Comparison of ENCODE assay signal across 22 cellular contexts in genomic region chr5:33944543-33945132, GRCh38. TPM values are rescaled to one million over a fixed set of nuclear protein-coding genes. Genes with fewer than 3 reads are reported as not detected.
DNase-seq lines count a peak whose midpoint lies in the region; ATAC-seq and TF ChIP-seq lines count a peak whose summit lies in the region.
"Had no signal": no experiment of that assay in that cellular context is flagged by ENCODE, and none has a peak within 500 bp of the region (broad histone marks: within the 10 kb centered on the region; RNA-seq: fewer than 3 reads in every experiment).

No MANE protein-coding gene starts in this region.

- H4K8ac ChIP-seq in mesendoderm (ENCODE audit: low read depth, low read length): no peak overlapping the region

- H3K23ac ChIP-seq in mesendoderm (ENCODE audit: low read length): no peak overlapping the region

- H3K4ac ChIP-seq in mesendoderm (ENCODE audit: low read depth, low read length): no peak overlapping the region

- no peaks in the 10 kb centered on the region for H3K9me3 Mint-ChIP-seq in WTC11

- H3K36me3 Mint-ChIP-seq in WTC11: no peaks in the 10 kb centered on the region
- H3K36me3 Mint-ChIP-seq: CD8-positive, alpha-beta memory T cell had no signal

- no peak overlapping the region for H2BK5ac ChIP-seq in mesendoderm (ENCODE audit: low read length)

- H3K79me2 ChIP-seq in mesendoderm (ENCODE audit: control insufficient read depth, insufficient read depth, low read length): no peaks in the 10 kb centered on the region

- H3K36me3 ChIP-seq in mesendoderm (ENCODE audit: control insufficient read depth, insufficient read depth, low read length) (no peaks in the 10 kb centered on the region), uterus (no peaks in the 10 kb centered on the region)
- H3K36me3 ChIP-seq: HAP-1, SJSA1 had no signal

- TF ChIP-seq POLR2A in uterus (IDR thresholded peaks at IDR 0.05): no peak

- intact Hi-C loops in uterus (cut with DNase I; ENCODE audit: low total_unique reads): no loop called here

- H2BK15ac ChIP-seq in mesendoderm (replicated peaks; ENCODE audit: low read depth): no peak overlapping the region

- H3K9me3 ChIP-seq in uterus: no peaks in the 10 kb centered on the region
- H3K9me3 ChIP-seq: HAP-1, SJSA1 had no signal

- peaks cover 25% of the 10 kb centered on the region for H3K4me1 Mint-ChIP-seq in WTC11
- H3K4me1 Mint-ChIP-seq: CD8-positive, alpha-beta memory T cell had no signal

- no peak overlapping the region for H3K27ac Mint-ChIP-seq in WTC11
- H3K27ac Mint-ChIP-seq: CD8-positive, alpha-beta memory T cell had no signal

- H3K9ac ChIP-seq in mesendoderm (ENCODE audit: low read length): no peak overlapping the region
- H3K9ac ChIP-seq: KMS-11 had no signal

- peak; percentile 60 for DNase-seq in DMS153 (lab: John Stamatoyannopoulos, UW)
- peak; percentile 22 to 40 for DNase-seq in NCI-H1930 (lab: John Stamatoyannopoulos, UW)
- DNase-seq in WTC11 (ENCODE audit: low spot score): peak; percentile 21
- DNase-seq in mesendoderm: peak; percentile 66
- DNase-seq in activated CD4-positive, alpha-beta T cell treated with anti-CD3 and anti-CD28 coated beads, Interleukin-2, amount 50 U/mL, for 48 hours: no peak
- no peak for DNase-seq in uterus
- DNase-seq in HuH-7 (ENCODE audit: low spot score): no peak
- DNase-seq: CD8-positive, alpha-beta memory T cell; EL; GF-D8; NCI-H1105; NCI-H1694; NCI-H2081 treated with DMSO at 0.1 percent for 48 hours; NCI-H2171 treated with DMSO at 0.1 percent for 48 hours; NCI-H446 treated with DMSO at 0.1 percent for 48 hours; NCI-H526 treated with DMSO at 0.1 percent for 48 hours had no signal

- POLR2A ChIA-PET in WTC11 (lab: Charles Lee): no interaction called here

- no peaks in the 10 kb centered on the region for H3K79me1 ChIP-seq in mesendoderm (ENCODE audit: low read length)

- H4K5ac ChIP-seq in mesendoderm (ENCODE audit: low read length): no peak overlapping the region

- ATAC-seq in WTC11: peak; percentile 84
- no peak for ATAC-seq in GM21529 (IDR thresholded peaks at IDR 0.05; ENCODE audit: unreplicated experiment)

- H3K27me3 ChIP-seq in mesendoderm (ENCODE audit: insufficient read depth, low read length, poor library complexity): no peaks in the 10 kb centered on the region
- H3K27me3 ChIP-seq in uterus: no peaks in the 10 kb centered on the region
- H3K27me3 ChIP-seq: SJSA1 had no signal

- WGBS in mesendoderm (ENCODE audit: extremely low coverage, insufficient coverage, low lambda C conversion rate): no CpG with 5 or more reads among the region's 12 CpGs

- no peak overlapping the region for H2BK120ac ChIP-seq in mesendoderm (ENCODE audit: low read depth, low read length)

- H3K18ac ChIP-seq in mesendoderm (ENCODE audit: low read length): no peak overlapping the region

- no peak for TF ChIP-seq CTCF in WTC11 (IDR thresholded peaks at IDR 0.05)
- no peak for TF ChIP-seq CTCF in uterus (IDR thresholded peaks at IDR 0.05)

- no peak overlapping the region for H2AK5ac ChIP-seq in mesendoderm (ENCODE audit: low read length)

- CTCF ChIA-PET in WTC11 (lab: Charles Lee): interaction anchor here (0.7 to 3.0 kb wide), 6 partner anchors 9 to 626 kb away, joined by 3 to 11 read pairs (median 4); partner anchors contain the start of gene RXFP3

- no peaks in the 10 kb centered on the region for H3K27me3 Mint-ChIP-seq in WTC11 (ENCODE audit: low read depth)

- no peak overlapping the region for H3K4me2 ChIP-seq in mesendoderm (ENCODE audit: low read length)
- H3K4me2 ChIP-seq: KMS-11 had no signal

- H3K4me3 Mint-ChIP-seq in WTC11: no peak overlapping the region
- H3K4me3 Mint-ChIP-seq: CD8-positive, alpha-beta memory T cell had no signal

- H3K4me1 ChIP-seq in mesendoderm (ENCODE audit: control insufficient read depth, low read depth, low read length) (no peaks in the 10 kb centered on the region), uterus (no peaks in the 10 kb centered on the region)
- H3K4me1 ChIP-seq: HAP-1, SJSA1 had no signal

- H3K56ac ChIP-seq in mesendoderm (ENCODE audit: low read length): no peak overlapping the region

- H3K27ac ChIP-seq in mesendoderm (ENCODE audit: low read depth, low read length) (no peak overlapping the region), uterus (no peak overlapping the region)
- H3K27ac ChIP-seq: C4-2B, KMS-11, SJSA1 had no signal

- H3K4me3 ChIP-seq in mesendoderm (ENCODE audit: low read length) (no peak overlapping the region), uterus (no peak overlapping the region)
- H3K4me3 ChIP-seq: HAP-1, SJSA1 had no signal

TF ChIP-seq in WTC11, 78 proteins besides CTCF, POLR2A, EP300 and RAD21:
- TF ChIP-seq ZNF219 (CRISPR knock-in tag; IDR thresholded peaks at IDR 0.05; ENCODE audit: borderline replicate concordance) (no peak), ZNF121 (CRISPR knock-in tag; IDR thresholded peaks at IDR 0.05) (peak; percentile 47; the same call in 1 of the 2 replicates), ZNF532 (CRISPR knock-in tag; IDR thresholded peaks at IDR 0.05; ENCODE audit: borderline replicate concordance) (no peak)

RNA-seq across cellular contexts. Expression of gene RXFP3, which starts 8.5 kb away (rescaled TPM):
- total RNA-seq in WTC11 (2021) (0.09 to 0.41 TPM (median 0.22 TPM) in 3 replicates), uterus (not detected)
- 0.03 TPM for polyA plus RNA-seq in mesendoderm (2013, experiment 1 of 2)
- not detected for polyA plus RNA-seq in mesendoderm (2013, experiment 2 of 2)
- total RNA-seq: A172; CD8-positive, alpha-beta memory T cell; SJSA1 had no signal
- polyA plus RNA-seq: CD8-positive, alpha-beta memory T cell had no signal

RNA-seq across cellular contexts. Expression of gene SLC45A2, which starts 39.9 kb away (rescaled TPM):
- total RNA-seq in WTC11 (2021): not detected in 3 replicates
- 0.03 TPM for polyA plus RNA-seq in mesendoderm (2013, experiment 1 of 2)
- polyA plus RNA-seq in mesendoderm (2013, experiment 2 of 2): not detected
- total RNA-seq in uterus: under 1 TPM in 1 of 4 donors, not detected in 3; 0.58 TPM
- total RNA-seq: A172; CD8-positive, alpha-beta memory T cell; SJSA1 had no signal
- polyA plus RNA-seq: CD8-positive, alpha-beta memory T cell had no signal

RNA-seq across cellular contexts. Expression of gene ADAMTS12, which starts 52.8 kb away (rescaled TPM):
- total RNA-seq in WTC11 (2021): 10.2 to 13.5 TPM (median 11.5 TPM) in 3 replicates
- polyA plus RNA-seq in mesendoderm (2013, experiment 1 of 2): 2.5 TPM
- 2.5 TPM for polyA plus RNA-seq in mesendoderm (2013, experiment 2 of 2)
- total RNA-seq in uterus: 10 to 100 TPM in 2 of 4 donors, 1 to 10 TPM in 1, under 1 TPM in 1; 0.51 to 37.5 (median 15.6) TPM
- total RNA-seq: CD8-positive, alpha-beta memory T cell had no signal
- polyA plus RNA-seq: CD8-positive, alpha-beta memory T cell had no signal

Comparison
In these comparisons a context has a peak if more than half of its experiments do, and no peak if none do; other contexts are left out.
1. DNase-seq: peak in DMS153 (single experiment), NCI-H1930 (2 of 2), WTC11 (single experiment) and mesendoderm (single experiment); none in activated CD4-positive, alpha-beta T cell treated with anti-CD3 and anti-CD28 coated beads, Interleukin-2, amount 50 U/mL, for 48 hours (0 of 2), uterus (0 of 2) and HuH-7 (single experiment).